ENCODE assay signal across 8 cellular contexts in genomic region chr15:37880009-37880834, GRCh38. TPM values are rescaled to one million over a fixed set of nuclear protein-coding genes. Genes with fewer than 3 reads are reported as not detected.
DNase-seq lines count a peak whose midpoint lies in the region; ATAC-seq and FAIRE-seq lines count a peak whose summit lies in the region.

No MANE protein-coding gene starts in this region.

- H3K27me3 ChIP-seq in small intestine (ENCODE audit: control insufficient read depth in 2 of 2, insufficient read depth in 2 of 2, low read length in 2 of 2): peaks cover 0 to 3% of the 10 kb centered on the region in 2 donors

- H3K27ac ChIP-seq in SK-N-MC (peak overlapping the region; percentile 87), small intestine (ENCODE audit: low read depth in 1 of 2, low read length in 1 of 2) (no peak overlapping the region)

- H3K9ac ChIP-seq in SK-N-MC (ENCODE audit: insufficient read length): peak overlapping the region; percentile 36

- WGBS in small intestine, 3 donors: 12 to 27% (median 20%) methylated on average over 12 of the region's 12 CpGs

- H3K4me3 ChIP-seq in SK-N-MC (peak overlapping the region; percentile 40), small intestine (ENCODE audit: low read depth in 1 of 2, low read length in 2 of 2) (no peak overlapping the region)

- H3K9me3 ChIP-seq in SK-N-MC (ENCODE audit: low read depth, low read length) (no peaks in the 10 kb centered on the region), small intestine (ENCODE audit: control insufficient read depth, low read depth) (no peaks in the 10 kb centered on the region)

- ATAC-seq in GM19397 (IDR thresholded peaks at IDR 0.05; ENCODE audit: unreplicated experiment): no peak

- H3K36me3 ChIP-seq in SK-N-MC (ENCODE audit: insufficient read depth, low read length) (no peaks in the 10 kb centered on the region), small intestine (ENCODE audit: control insufficient read depth in 2 of 2, insufficient read depth in 2 of 2, low read length in 2 of 2) (no peaks in the 10 kb centered on the region)

- H3K4me1 ChIP-seq in small intestine (ENCODE audit: control insufficient read depth in 2 of 2, insufficient read depth in 1 of 2, low read depth in 1 of 2, low read length in 1 of 2): no peaks in the 10 kb centered on the region

- FAIRE-seq in small intestine (lab: Jason Lieb, UNC): no peak

- DNase-seq in NCI-H146 (lab: John Stamatoyannopoulos, UW) (peak; percentile 0), NCI-H146 treated with DMSO at 0.1 percent for 48 hours (lab: John Stamatoyannopoulos, UW; ENCODE audit: unreplicated experiment) (no peak), LHCN-M2 (ENCODE audit: low read depth) (peak; percentile 52), SK-N-MC (ENCODE audit: low read depth, low spot score) (peak; percentile 75), globus pallidus (ENCODE audit: low spot score) (peak; percentile 21), small intestine (peak; percentile 26)
- no peak for DNase-seq in activated CD4-positive, CD25-positive, alpha-beta regulatory T cell treated with anti-CD3 and anti-CD28 coated beads, Interleukin-2, amount 50 U/mL, for 72 hours

RNA-seq across cellular contexts. Expression of gene TMCO5A, which starts 54.2 kb away (rescaled TPM):
- total RNA-seq in LHCN-M2 (2014; rRNA removed): not detected in 2 replicates
- polyA plus RNA-seq in LHCN-M2 (2012): not detected
- polyA plus RNA-seq in small intestine: not detected

Comparison
In these comparisons a context has a peak if more than half of its experiments do, and no peak if none do; other contexts are left out.
1. DNase-seq: peak in NCI-H146 (single experiment), LHCN-M2 (single experiment), SK-N-MC (single experiment), globus pallidus (single experiment) and small intestine (single experiment); none in NCI-H146 treated with DMSO at 0.1 percent for 48 hours (single experiment) and activated CD4-positive, CD25-positive, alpha-beta regulatory T cell treated with anti-CD3 and anti-CD28 coated beads, Interleukin-2, amount 50 U/mL, for 72 hours (single experiment).